In the genomic region with DNA sequence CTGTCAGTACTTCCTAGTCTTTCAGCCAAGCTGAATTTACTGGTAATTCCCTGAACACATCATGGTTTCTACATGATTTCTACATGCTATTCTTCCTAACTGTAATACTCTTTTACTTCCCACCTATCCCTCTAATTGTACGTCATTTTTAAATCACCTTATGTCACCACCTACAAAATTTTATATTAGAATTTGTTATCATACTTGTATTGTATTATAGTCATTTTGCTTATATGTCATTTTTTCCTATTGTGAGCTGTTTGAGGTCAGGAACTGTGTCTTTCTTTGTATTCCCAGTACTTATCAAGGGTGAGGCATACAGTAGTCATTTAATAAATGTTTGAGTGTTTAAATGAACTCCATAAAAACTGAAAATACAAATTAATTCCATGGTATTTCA, we compare ENCODE assay signal across 19 cellular contexts.
DNase-seq lines count a peak whose midpoint lies in the region; ATAC-seq lines count a peak whose summit lies in the region.
"Had no signal": no experiment of that assay in that cellular context is flagged by ENCODE, and none has a peak within 500 bp of the region (broad histone marks: within the 10 kb centered on the region; RNA-seq: fewer than 3 reads in every experiment).

No MANE protein-coding gene starts in this region.

- H4K20me1 ChIP-seq in GM23248 (ENCODE audit: insufficient read depth) = no peaks in the 10 kb centered on the region

- no peaks in the 10 kb centered on the region for H3K27me3 ChIP-seq in GM23248 (replicated peaks; ENCODE audit: insufficient read depth)
- H3K27me3 ChIP-seq: BLaER1 treated with 17β-estradiol and CSF1 and Interleukin-3, amounts not matched to agents 10 nM and 100 nM had no signal

- H3K9me2 ChIP-seq in GM23248 (ENCODE audit: insufficient read depth) = no peaks in the 10 kb centered on the region

- peaks cover 18% of the 10 kb centered on the region for H3K4me1 Mint-ChIP-seq in activated CD4-positive, alpha-beta T cell treated with anti-CD3 and anti-CD28 coated beads, Interleukin-2, amount 10 ng/mL, durations not matched to agents 24 days and 14 days
- H3K4me1 Mint-ChIP-seq in activated T-helper 17 cell treated with anti-CD3 and anti-CD28 coated beads, Interleukin-2, amount 50 U/mL, for 72 hours = peaks cover 11% of the 10 kb centered on the region
- peaks cover 44% of the 10 kb centered on the region for H3K4me1 Mint-ChIP-seq in stimulated activated effector memory CD8-positive, alpha-beta T cell treated with anti-CD3 and anti-CD28 coated beads, Interleukin-12 subunit alpha, Interleukin-12 subunit beta, amount 100 ng/mL, for 72 hours

- no peak overlapping the region for H2AFZ ChIP-seq in GM23248

- intact Hi-C loops in activated CD4-positive, alpha-beta T cell treated with anti-CD3 and anti-CD28 coated beads, Interleukin-2, amount 10 ng/mL, durations not matched to agents 24 days and 14 days (cut with micrococcal nuclease) = loop anchor here (5.0 kb wide), 1 partner anchor 85 kb away; a partner anchor contains a TSS

- no peak for DNase-seq in activated CD4-positive, alpha-beta T cell treated with anti-CD3 and anti-CD28 coated beads, Interleukin-2, amount 10 ng/mL, durations not matched to agents 24 days and 14 days
- DNase-seq in activated CD4-positive, alpha-beta T cell treated with anti-CD3 and anti-CD28 coated beads, Interleukin-2, amount 50 U/mL, for 1 hour = no peak
- no peak for DNase-seq in GM23248
- DNase-seq in stimulated activated effector memory CD8-positive, alpha-beta T cell treated with anti-CD3 and anti-CD28 coated beads, Interleukin-12 subunit alpha, Interleukin-12 subunit beta, amount 100 ng/mL, for 72 hours (ENCODE audit: low spot score in 2 of 2) = no peak
- no peak for DNase-seq in kidney tubule cell (ENCODE audit: low spot score)
- no peak for DNase-seq in NCI-H69 (lab: John Stamatoyannopoulos, UW)
- DNase-seq: 8988T, EL, H7, Kasumi-1, NCI-H1694, NCI-H2081, NCI-H2171 treated with DMSO at 0.1 percent for 48 hours, NCI-H524 treated with DMSO at 0.1 percent for 48 hours, OCI-M1 had no signal

- H3K9ac ChIP-seq in GM23248 = no peak overlapping the region
- H3K9ac ChIP-seq: BLaER1 treated with 17β-estradiol and CSF1 and Interleukin-3, amounts not matched to agents 10 nM and 100 nM had no signal

- H3F3A ChIP-seq in GM23248 (ENCODE audit: insufficient read depth) = peaks cover 16% of the 10 kb centered on the region; the same call in 1 of the 2 replicates

- WGBS in GM23248 (ENCODE audit: low coverage in 1 of 2, low lambda C conversion rate in 2 of 2, missing lambda C conversion rate in 2 of 2), 2 experiments = 98 to 100% methylated on average over 1 of the region's 1 CpG

- H3K27ac Mint-ChIP-seq in activated CD4-positive, alpha-beta T cell treated with anti-CD3 and anti-CD28 coated beads, Interleukin-2, amount 10 ng/mL, durations not matched to agents 24 days and 14 days = peak overlapping the region; percentile 3
- H3K27ac Mint-ChIP-seq in activated T-helper 17 cell treated with anti-CD3 and anti-CD28 coated beads, Interleukin-2, amount 50 U/mL, for 72 hours = peak overlapping the region; percentile 2
- peak overlapping the region; percentile 1 for H3K27ac Mint-ChIP-seq in stimulated activated effector memory CD8-positive, alpha-beta T cell treated with anti-CD3 and anti-CD28 coated beads, Interleukin-12 subunit alpha, Interleukin-12 subunit beta, amount 100 ng/mL, for 72 hours

- in situ Hi-C loops in GM23248 (cut with MboI) = no loop called here

- no peak overlapping the region for H3K4me3 ChIP-seq in GM23248
- H3K4me3 ChIP-seq: BLaER1 treated with 17β-estradiol and CSF1 and Interleukin-3, amounts not matched to agents 10 nM and 100 nM; SJSA1 had no signal

- no peaks in the 10 kb centered on the region for H3K27me3 Mint-ChIP-seq in activated CD4-positive, alpha-beta T cell treated with anti-CD3 and anti-CD28 coated beads, Interleukin-2, amount 10 ng/mL, durations not matched to agents 24 days and 14 days
- no peaks in the 10 kb centered on the region for H3K27me3 Mint-ChIP-seq in activated T-helper 17 cell treated with anti-CD3 and anti-CD28 coated beads, Interleukin-2, amount 50 U/mL, for 72 hours

- peak overlapping the region; percentile 0; the same call in 1 of the 2 replicates for H3K27ac ChIP-seq in GM23248
- H3K27ac ChIP-seq: BLaER1 treated with 17β-estradiol and CSF1 and Interleukin-3, amounts not matched to agents 10 nM and 100 nM had no signal

- H3K36me3 Mint-ChIP-seq in activated CD4-positive, alpha-beta T cell treated with anti-CD3 and anti-CD28 coated beads, Interleukin-2, amount 10 ng/mL, durations not matched to agents 24 days and 14 days (ENCODE audit: low read depth) = peaks cover 55% of the 10 kb centered on the region
- H3K36me3 Mint-ChIP-seq in activated T-helper 17 cell treated with anti-CD3 and anti-CD28 coated beads, Interleukin-2, amount 50 U/mL, for 72 hours (ENCODE audit: low read depth) = peaks cover 64% of the 10 kb centered on the region
- H3K36me3 Mint-ChIP-seq in stimulated activated effector memory CD8-positive, alpha-beta T cell treated with anti-CD3 and anti-CD28 coated beads, Interleukin-12 subunit alpha, Interleukin-12 subunit beta, amount 100 ng/mL, for 72 hours = peaks cover 70% of the 10 kb centered on the region

- ATAC-seq in activated T-helper 17 cell treated with anti-CD3 and anti-CD28 coated beads, Interleukin-2, amount 50 U/mL, for 72 hours (replicated peaks) = no peak
- no peak for ATAC-seq in stimulated activated effector memory CD8-positive, alpha-beta T cell treated with anti-CD3 and anti-CD28 coated beads, Interleukin-12 subunit alpha, Interleukin-12 subunit beta, amount 100 ng/mL, for 72 hours
- ATAC-seq: Right ventricle myocardium inferior had no signal

- H3K4me1 ChIP-seq in GM23248 (ENCODE audit: insufficient read depth) = peaks cover 12% of the 10 kb centered on the region; the same call in 1 of the 2 replicates

- no peak overlapping the region for H3K4me3 Mint-ChIP-seq in activated CD4-positive, alpha-beta T cell treated with anti-CD3 and anti-CD28 coated beads, Interleukin-2, amount 10 ng/mL, durations not matched to agents 24 days and 14 days
- H3K4me3 Mint-ChIP-seq in activated T-helper 17 cell treated with anti-CD3 and anti-CD28 coated beads, Interleukin-2, amount 50 U/mL, for 72 hours = no peak overlapping the region
- H3K4me3 Mint-ChIP-seq in stimulated activated effector memory CD8-positive, alpha-beta T cell treated with anti-CD3 and anti-CD28 coated beads, Interleukin-12 subunit alpha, Interleukin-12 subunit beta, amount 100 ng/mL, for 72 hours = no peak overlapping the region

- no peaks in the 10 kb centered on the region for H3K36me3 ChIP-seq in GM23248 (ENCODE audit: low read depth)
- H3K36me3 ChIP-seq: SJSA1 had no signal

- H3K4me2 ChIP-seq in GM23248 (ENCODE audit: unreplicated experiment) = no peak overlapping the region
- H3K4me2 ChIP-seq: BLaER1 treated with 17β-estradiol and CSF1 and Interleukin-3, amounts not matched to agents 10 nM and 100 nM had no signal

- peaks cover 49% of the 10 kb centered on the region for H3K79me2 ChIP-seq in GM23248 (ENCODE audit: insufficient read depth)

- H3K9me3 ChIP-seq in GM23248 (ENCODE audit: low read depth) = no peaks in the 10 kb centered on the region

- H3K9me3 Mint-ChIP-seq in activated CD4-positive, alpha-beta T cell treated with anti-CD3 and anti-CD28 coated beads, Interleukin-2, amount 10 ng/mL, durations not matched to agents 24 days and 14 days = peaks cover 14% of the 10 kb centered on the region
- no peaks in the 10 kb centered on the region for H3K9me3 Mint-ChIP-seq in activated T-helper 17 cell treated with anti-CD3 and anti-CD28 coated beads, Interleukin-2, amount 50 U/mL, for 72 hours
- H3K9me3 Mint-ChIP-seq in stimulated activated effector memory CD8-positive, alpha-beta T cell treated with anti-CD3 and anti-CD28 coated beads, Interleukin-12 subunit alpha, Interleukin-12 subunit beta, amount 100 ng/mL, for 72 hours = no peaks in the 10 kb centered on the region
